In the genomic region with DNA sequence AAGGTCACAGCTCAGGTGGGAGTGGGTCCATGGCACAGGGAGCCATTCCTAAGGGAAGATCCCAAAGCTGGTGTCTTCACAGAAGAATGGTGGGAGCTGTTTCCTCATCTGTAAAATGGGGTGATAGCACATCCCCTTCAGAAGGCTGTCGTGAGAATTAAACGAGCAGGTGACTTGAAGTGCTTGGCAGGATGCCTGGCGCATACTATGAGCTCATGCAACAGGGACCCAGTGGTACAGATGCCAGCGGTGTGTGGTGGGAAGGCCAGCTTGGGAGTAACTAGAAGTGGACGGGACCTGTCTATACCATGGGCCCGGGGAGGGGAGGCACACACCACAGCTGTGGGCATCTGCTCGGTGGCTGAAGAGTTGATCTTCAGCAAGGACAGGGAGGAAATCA, we compare ENCODE assay signal across 14 cellular contexts.
DNase-seq lines count a peak whose midpoint lies in the region; ATAC-seq and TF ChIP-seq lines count a peak whose summit lies in the region.
"Had no signal": no experiment of that assay in that cellular context is flagged by ENCODE, and none has a peak within 500 bp of the region (broad histone marks: within the 10 kb centered on the region; RNA-seq: fewer than 3 reads in every experiment).

No MANE protein-coding gene starts in this region.

- H3K27me3 ChIP-seq in lower lobe of right lung (ENCODE audit: low read depth) = no peaks in the 10 kb centered on the region
- no peaks in the 10 kb centered on the region for H3K27me3 ChIP-seq in aorta (ENCODE audit: control insufficient read depth in 1 of 2, insufficient read depth in 2 of 2, low read length in 1 of 2)
- H3K27me3 ChIP-seq: BE2C had no signal

- H3K4me1 ChIP-seq in lower lobe of right lung = no peaks in the 10 kb centered on the region
- no peaks in the 10 kb centered on the region for H3K4me1 ChIP-seq in aorta (ENCODE audit: control insufficient read depth in 1 of 2, insufficient read depth in 2 of 2, low read length in 2 of 2)

- no peak overlapping the region for H3K4me3 ChIP-seq in lower lobe of right lung
- no peak overlapping the region for H3K4me3 ChIP-seq in aorta (ENCODE audit: low read length in 2 of 2)

- intact Hi-C loops in lower lobe of right lung (cut with DNase I) (no loop called here), aorta (cut with DNase I) (no loop called here), posterior vena cava (cut with DNase I) (no loop called here)

- TF ChIP-seq CTCF in lower lobe of right lung (IDR thresholded peaks at IDR 0.05) = no peak

- no peaks in the 10 kb centered on the region for H3K36me3 ChIP-seq in lower lobe of right lung
- no peaks in the 10 kb centered on the region for H3K36me3 ChIP-seq in aorta (ENCODE audit: control insufficient read depth in 1 of 2, insufficient read depth in 2 of 2, low read length in 1 of 2)
- H3K36me3 ChIP-seq: BE2C had no signal

- DNase-seq in DMS79 (lab: John Stamatoyannopoulos, UW) (peak; percentile 56), LHCN-M2 (ENCODE audit: low read depth) (peak; percentile 10), NCI-H345 treated with DMSO at 0.1 percent for 48 hours (lab: John Stamatoyannopoulos, UW; ENCODE audit: unreplicated experiment) (peak; percentile 25), lower lobe of right lung (peak; percentile 63), aorta (no peak), posterior vena cava (ENCODE audit: low spot score) (no peak)
- DNase-seq in activated effector memory CD4-positive, alpha-beta T cell treated with anti-CD3 and anti-CD28 coated beads, Interleukin-2, amount 50 U/mL, for 16 hours = no peak
- DNase-seq: activated CD4-positive, alpha-beta T cell treated with anti-CD3 and anti-CD28 coated beads, Interleukin-2, amount 50 U/mL, for 48 hours; activated T-cell treated with anti-CD3 and anti-CD28 coated beads, Interleukin-2, amount 50 U/mL, for 72 hours; BE2C; cerebellar nuclear complex; DND-41; Kasumi-1; stimulated activated CD4-positive, alpha-beta T cell treated with anti-CD3 and anti-CD28 coated beads, Interleukin-12 subunit alpha, Interleukin-12 subunit beta, amount 100 ng/mL, for 4 hours had no signal

- no peaks in the 10 kb centered on the region for H3K9me3 ChIP-seq in lower lobe of right lung
- no peaks in the 10 kb centered on the region for H3K9me3 ChIP-seq in aorta (ENCODE audit: control insufficient read depth, low read length)
- H3K9me3 ChIP-seq: BE2C had no signal

- H3K27ac ChIP-seq in lower lobe of right lung = no peak overlapping the region
- no peak overlapping the region for H3K27ac ChIP-seq in aorta (ENCODE audit: low read depth in 1 of 2, low read length in 2 of 2)

- 52 to 57% methylated on average over 7 of the region's 7 CpGs for WGBS in aorta, 2 donors

- ATAC-seq in lower lobe of right lung = peak in 1 of 2 donors; percentile 7
- ATAC-seq in aorta (ENCODE audit: low FRiP score) = no peak
- ATAC-seq: activated T-cell treated with anti-CD3 and anti-CD28 coated beads, Interleukin-2, amount 50 U/mL, for 72 hours had no signal

Comparison
In these comparisons a context has a peak if more than half of its experiments do, and no peak if none do; other contexts are left out.
1. DNase-seq: peak in DMS79 (single experiment), LHCN-M2 (single experiment), NCI-H345 treated with DMSO at 0.1 percent for 48 hours (single experiment) and lower lobe of right lung (single experiment); none in aorta (0 of 2), posterior vena cava (single experiment) and activated effector memory CD4-positive, alpha-beta T cell treated with anti-CD3 and anti-CD28 coated beads, Interleukin-2, amount 50 U/mL, for 16 hours (single experiment).